Comparison of ENCODE assay signal across 1 cellular context in the genomic region with DNA sequence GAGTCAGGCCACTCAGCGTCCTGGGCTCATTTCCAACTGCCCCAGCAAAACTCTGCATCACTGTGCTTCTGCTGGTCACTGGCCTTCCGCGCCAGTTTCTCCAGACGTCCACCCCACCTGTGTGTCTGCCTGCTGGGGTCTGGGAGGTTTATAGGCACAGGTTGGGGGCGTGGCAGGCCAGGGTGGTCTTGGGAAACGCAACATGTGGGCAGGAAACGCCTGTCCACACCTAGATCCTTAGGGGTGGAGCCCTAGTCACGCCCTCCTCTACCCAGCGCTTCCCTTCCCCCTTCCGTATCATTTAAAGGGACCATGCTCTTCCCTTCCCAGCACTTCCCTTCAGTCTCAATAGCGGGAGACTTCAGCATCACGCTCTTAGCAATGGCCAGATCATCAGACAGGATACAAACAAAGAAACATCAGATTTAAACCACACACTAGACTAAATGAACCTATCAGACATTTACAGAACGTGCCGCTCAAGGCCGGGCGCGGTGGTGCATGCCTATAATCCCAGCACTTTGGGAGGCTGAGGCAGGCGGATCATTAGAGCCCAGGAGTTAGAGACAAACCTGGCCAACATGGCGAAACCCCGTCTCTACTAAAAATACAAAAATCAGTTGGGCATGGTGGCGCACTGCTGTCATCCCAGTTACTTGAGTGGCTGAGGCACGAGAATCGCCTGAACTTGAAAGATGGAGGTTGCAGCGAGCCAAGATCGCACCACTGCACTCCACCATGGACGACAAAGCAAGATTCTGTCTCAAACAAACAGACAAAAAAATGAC.
TF ChIP-seq lines count a peak whose summit lies in the region.

No MANE protein-coding gene starts in this region.

TF ChIP-seq in K562, 482 proteins besides CTCF, POLR2A, EP300 and RAD21 (continued from another document and continues in another):
- TF ChIP-seq MNT (conservative IDR thresholded peaks at IDR 0.05) (peak; percentile 96 to 98), CEBPB (tag; IDR thresholded peaks at IDR 0.05) (peak; percentile 80), SMARCC2 (IDR thresholded peaks at IDR 0.05; ENCODE audit: low read depth) (no peak), ZNF668 (CRISPR knock-in tag; IDR thresholded peaks at IDR 0.05) (no peak), ZNF695 (CRISPR knock-in tag; IDR thresholded peaks at IDR 0.05) (no peak), ZNF318 (IDR thresholded peaks at IDR 0.05; ENCODE audit: borderline replicate concordance in 1 of 2, low read depth in 1 of 2) (peak in 1 of 2 experiments; percentile 35; a peak in 1 of 4 replicates), ATF7 (IDR thresholded peaks at IDR 0.05) (peak; percentile 87), NFRKB (IDR thresholded peaks at IDR 0.05; ENCODE audit: low read depth) (peak; percentile 83), TAF15 (IDR thresholded peaks at IDR 0.05; ENCODE audit: low read depth, low read length) (no peak), SAFB2 (IDR thresholded peaks at IDR 0.05; ENCODE audit: borderline replicate concordance, low read depth, low read length, severe bottlenecking) (no peak), ZBTB11 (CRISPR knock-in tag; IDR thresholded peaks at IDR 0.05) (no peak), BRD9 (IDR thresholded peaks at IDR 0.05; ENCODE audit: low read depth, partially characterized antibody) (no peak), RBBP5 (IDR thresholded peaks at IDR 0.05; ENCODE audit: borderline replicate concordance, insufficient read depth, low read length, poor library complexity, severe bottlenecking) (no peak), ZNF511 (CRISPR knock-in tag; IDR thresholded peaks at IDR 0.05) (peak; percentile 27; the same call in 1 of the 2 replicates), ZNF165 (CRISPR knock-in tag; IDR thresholded peaks at IDR 0.05; ENCODE audit: borderline replicate concordance) (no peak), ZNF232 (CRISPR knock-in tag; IDR thresholded peaks at IDR 0.05) (no peak), NUFIP1 (IDR thresholded peaks at IDR 0.05; ENCODE audit: partially characterized antibody) (no peak), ZC3H4 (CRISPR knock-in tag; IDR thresholded peaks at IDR 0.05; ENCODE audit: borderline replicate concordance) (no peak), ZFP91 (CRISPR knock-in tag; IDR thresholded peaks at IDR 0.05) (peak; percentile 99), OTX1 (CRISPR knock-in tag; IDR thresholded peaks at IDR 0.05) (no peak)
- TF ChIP-seq, protein P1, sequence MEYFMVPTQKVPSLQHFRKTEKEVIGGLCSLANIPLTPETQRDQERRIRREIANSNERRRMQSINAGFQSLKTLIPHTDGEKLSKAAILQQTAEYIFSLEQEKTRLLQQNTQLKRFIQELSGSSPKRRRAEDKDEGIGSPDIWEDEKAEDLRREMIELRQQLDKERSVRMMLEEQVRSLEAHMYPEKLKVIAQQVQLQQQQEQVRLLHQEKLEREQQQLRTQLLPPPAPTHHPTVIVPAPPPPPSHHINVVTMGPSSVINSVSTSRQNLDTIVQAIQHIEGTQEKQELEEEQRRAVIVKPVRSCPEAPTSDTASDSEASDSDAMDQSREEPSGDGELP (CRISPR knock-in tag; IDR thresholded peaks at IDR 0.05; ENCODE audit: borderline replicate concordance): peak; percentile 90
- TF ChIP-seq, protein P2, sequence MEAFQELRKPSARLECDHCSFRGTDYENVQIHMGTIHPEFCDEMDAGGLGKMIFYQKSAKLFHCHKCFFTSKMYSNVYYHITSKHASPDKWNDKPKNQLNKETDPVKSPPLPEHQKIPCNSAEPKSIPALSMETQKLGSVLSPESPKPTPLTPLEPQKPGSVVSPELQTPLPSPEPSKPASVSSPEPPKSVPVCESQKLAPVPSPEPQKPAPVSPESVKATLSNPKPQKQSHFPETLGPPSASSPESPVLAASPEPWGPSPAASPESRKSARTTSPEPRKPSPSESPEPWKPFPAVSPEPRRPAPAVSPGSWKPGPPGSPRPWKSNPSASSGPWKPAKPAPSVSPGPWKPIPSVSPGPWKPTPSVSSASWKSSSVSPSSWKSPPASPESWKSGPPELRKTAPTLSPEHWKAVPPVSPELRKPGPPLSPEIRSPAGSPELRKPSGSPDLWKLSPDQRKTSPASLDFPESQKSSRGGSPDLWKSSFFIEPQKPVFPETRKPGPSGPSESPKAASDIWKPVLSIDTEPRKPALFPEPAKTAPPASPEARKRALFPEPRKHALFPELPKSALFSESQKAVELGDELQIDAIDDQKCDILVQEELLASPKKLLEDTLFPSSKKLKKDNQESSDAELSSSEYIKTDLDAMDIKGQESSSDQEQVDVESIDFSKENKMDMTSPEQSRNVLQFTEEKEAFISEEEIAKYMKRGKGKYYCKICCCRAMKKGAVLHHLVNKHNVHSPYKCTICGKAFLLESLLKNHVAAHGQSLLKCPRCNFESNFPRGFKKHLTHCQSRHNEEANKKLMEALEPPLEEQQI (IDR thresholded peaks at IDR 0.05): no peak
- TF ChIP-seq, protein P3, sequence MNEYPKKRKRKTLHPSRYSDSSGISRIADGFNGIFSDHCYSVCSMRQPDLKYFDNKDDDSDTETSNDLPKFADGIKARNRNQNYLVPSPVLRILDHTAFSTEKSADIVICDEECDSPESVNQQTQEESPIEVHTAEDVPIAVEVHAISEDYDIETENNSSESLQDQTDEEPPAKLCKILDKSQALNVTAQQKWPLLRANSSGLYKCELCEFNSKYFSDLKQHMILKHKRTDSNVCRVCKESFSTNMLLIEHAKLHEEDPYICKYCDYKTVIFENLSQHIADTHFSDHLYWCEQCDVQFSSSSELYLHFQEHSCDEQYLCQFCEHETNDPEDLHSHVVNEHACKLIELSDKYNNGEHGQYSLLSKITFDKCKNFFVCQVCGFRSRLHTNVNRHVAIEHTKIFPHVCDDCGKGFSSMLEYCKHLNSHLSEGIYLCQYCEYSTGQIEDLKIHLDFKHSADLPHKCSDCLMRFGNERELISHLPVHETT (CRISPR knock-in tag; conservative IDR thresholded peaks at IDR 0.05 in 1 of 2, IDR thresholded peaks at IDR 0.05 in 1 of 2): no peak
- TF ChIP-seq, protein P4, sequence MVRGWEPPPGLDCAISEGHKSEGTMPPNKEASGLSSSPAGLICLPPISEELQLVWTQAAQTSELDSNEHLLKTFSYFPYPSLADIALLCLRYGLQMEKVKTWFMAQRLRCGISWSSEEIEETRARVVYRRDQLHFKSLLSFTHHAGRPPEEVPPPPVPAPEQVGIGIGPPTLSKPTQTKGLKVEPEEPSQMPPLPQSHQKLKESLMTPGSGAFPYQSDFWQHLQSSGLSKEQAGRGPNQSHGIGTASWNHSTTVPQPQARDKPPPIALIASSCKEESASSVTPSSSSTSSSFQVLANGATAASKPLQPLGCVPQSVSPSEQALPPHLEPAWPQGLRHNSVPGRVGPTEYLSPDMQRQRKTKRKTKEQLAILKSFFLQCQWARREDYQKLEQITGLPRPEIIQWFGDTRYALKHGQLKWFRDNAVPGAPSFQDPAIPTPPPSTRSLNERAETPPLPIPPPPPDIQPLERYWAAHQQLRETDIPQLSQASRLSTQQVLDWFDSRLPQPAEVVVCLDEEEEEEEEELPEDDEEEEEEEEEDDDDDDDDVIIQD (CRISPR knock-in tag; IDR thresholded peaks at IDR 0.05): no peak
